ENCODE assay signal across 15 cellular contexts in the genomic region with DNA sequence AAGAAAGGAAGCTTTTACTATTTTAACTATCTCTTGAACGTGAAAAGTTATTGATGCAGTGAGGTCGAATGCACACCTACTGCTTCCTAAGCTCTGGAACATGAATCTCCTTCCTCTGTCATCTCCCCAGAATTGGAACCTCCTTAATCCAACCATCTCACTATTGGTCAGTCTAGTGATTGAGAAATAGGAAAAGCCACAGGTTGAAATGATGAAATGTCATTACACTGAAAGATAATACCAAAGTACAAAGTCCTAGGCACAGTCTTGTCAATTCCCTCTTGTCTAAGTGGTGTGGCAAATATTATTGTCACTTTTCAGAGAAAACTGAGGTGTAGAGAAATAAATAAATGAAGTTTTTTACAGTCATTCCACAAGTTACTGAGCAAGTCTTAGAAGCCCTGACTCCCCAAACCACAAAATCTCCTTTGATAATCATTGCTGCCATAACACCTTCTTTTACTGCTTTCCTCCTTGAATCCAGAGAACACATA. TPM values are rescaled to one million over a fixed set of nuclear protein-coding genes. Genes with fewer than 3 reads are reported as not detected.
DNase-seq lines count a peak whose midpoint lies in the region; ATAC-seq and TF ChIP-seq lines count a peak whose summit lies in the region.
"Had no signal": no experiment of that assay in that cellular context is flagged by ENCODE, and none has a peak within 500 bp of the region (broad histone marks: within the 10 kb centered on the region; RNA-seq: fewer than 3 reads in every experiment).

No MANE protein-coding gene starts in this region.

- CTCF ChIA-PET in CD8-positive, alpha-beta memory T cell (lab: Charles Lee), result no interaction called here

- no peaks in the 10 kb centered on the region for H3K27me3 Mint-ChIP-seq in activated T-cell treated with anti-CD3 and anti-CD28 coated beads, Interleukin-2, amount 50 U/mL, for 24 hours
- H3K27me3 Mint-ChIP-seq in CD8-positive, alpha-beta memory T cell, result peaks cover 0 to 1% of the 10 kb centered on the region in 2 donors
- H3K27me3 Mint-ChIP-seq: activated naive CD8-positive, alpha-beta T cell had no signal

- peak overlapping the region; percentile 56 for H3K27ac ChIP-seq in suprapubic skin
- no peak overlapping the region for H3K27ac ChIP-seq in CD8-positive, alpha-beta memory T cell (ENCODE audit: low read depth, low read length)

- H3K27me3 ChIP-seq in adipocyte (replicated peaks; ENCODE audit: control insufficient read depth, insufficient read depth, low read length) (no peaks in the 10 kb centered on the region), suprapubic skin (no peaks in the 10 kb centered on the region)
- H3K27me3 ChIP-seq in CD8-positive, alpha-beta memory T cell (ENCODE audit: insufficient read depth, low read length, poor library complexity, severe bottlenecking), result no peaks in the 10 kb centered on the region
- H3K27me3 ChIP-seq: esophagus squamous epithelium had no signal

- 67% methylated on average over 2 of the region's 2 CpGs for WGBS in suprapubic skin

- peaks cover 9% of the 10 kb centered on the region for H3K4me1 Mint-ChIP-seq in activated T-cell treated with anti-CD3 and anti-CD28 coated beads, Interleukin-2, amount 50 U/mL, for 24 hours (ENCODE audit: low read depth)
- peaks cover 0 to 26% (median 4%) of the 10 kb centered on the region in 3 donors for H3K4me1 Mint-ChIP-seq in CD8-positive, alpha-beta memory T cell

- ATAC-seq in mucosa of descending colon (peak; percentile 68), GM19455 (IDR thresholded peaks at IDR 0.05; ENCODE audit: unreplicated experiment) (no peak)

- TF ChIP-seq POLR2A in suprapubic skin (IDR thresholded peaks at IDR 0.05), result no peak

- no peak for DNase-seq in activated T-cell treated with anti-CD3 and anti-CD28 coated beads, Interleukin-2, amount 50 U/mL, for 24 hours
- no peak for DNase-seq in activated T-cell treated with anti-CD3 and anti-CD28 coated beads for 4 hours
- peak; percentile 41 for DNase-seq in adipocyte (ENCODE audit: low read depth)
- DNase-seq in mucosa of descending colon, result no peak
- no peak for DNase-seq in suprapubic skin (ENCODE audit: low spot score in 2 of 2)
- no peak for DNase-seq in CD8-positive, alpha-beta memory T cell
- no peak for DNase-seq in SHP77 (lab: John Stamatoyannopoulos, UW)
- DNase-seq: activated CD8-positive, alpha-beta memory T cell treated with anti-CD3 and anti-CD28 coated beads for 24 hours; esophagus squamous epithelium; T1000 had no signal

- H3K9me3 ChIP-seq in adipocyte (ENCODE audit: control insufficient read depth, low read length) (no peaks in the 10 kb centered on the region), mucosa of descending colon (peaks cover 7% of the 10 kb centered on the region), suprapubic skin (no peaks in the 10 kb centered on the region)
- H3K9me3 ChIP-seq in CD8-positive, alpha-beta memory T cell (ENCODE audit: low read length), result no peaks in the 10 kb centered on the region

- H3K27ac Mint-ChIP-seq in activated T-cell treated with anti-CD3 and anti-CD28 coated beads, Interleukin-2, amount 50 U/mL, for 24 hours, result peak overlapping the region; percentile 8
- peak overlapping the region in 2 of 8 donors; percentile 0 to 52 for H3K27ac Mint-ChIP-seq in CD8-positive, alpha-beta memory T cell
- H3K27ac Mint-ChIP-seq: activated naive CD8-positive, alpha-beta T cell had no signal

- H3K4me3 Mint-ChIP-seq in activated T-cell treated with anti-CD3 and anti-CD28 coated beads, Interleukin-2, amount 50 U/mL, for 24 hours, result no peak overlapping the region
- no peak overlapping the region for H3K4me3 Mint-ChIP-seq in CD8-positive, alpha-beta memory T cell
- H3K4me3 Mint-ChIP-seq: activated naive CD8-positive, alpha-beta T cell had no signal

- intact Hi-C loops in mucosa of descending colon (cut with DNase I, micrococcal nuclease), result loop anchor here in 1 of 2 donors (10.0 kb wide), 1 partner anchor 52 kb away; no protein-coding TSS in a partner anchor

- no peak overlapping the region for H3K4me3 ChIP-seq in adipocyte (ENCODE audit: low read length)
- H3K4me3 ChIP-seq in mucosa of descending colon, result no peak overlapping the region
- no peak overlapping the region for H3K4me3 ChIP-seq in suprapubic skin
- no peak overlapping the region for H3K4me3 ChIP-seq in CD8-positive, alpha-beta memory T cell (ENCODE audit: low read length)
- H3K4me3 ChIP-seq: esophagus squamous epithelium, skin epidermis had no signal

- no peaks in the 10 kb centered on the region for H3K9me3 Mint-ChIP-seq in activated T-cell treated with anti-CD3 and anti-CD28 coated beads, Interleukin-2, amount 50 U/mL, for 24 hours
- peaks cover 0 to 2% (median 0%) of the 10 kb centered on the region in 5 donors for H3K9me3 Mint-ChIP-seq in CD8-positive, alpha-beta memory T cell

- peaks cover 53% of the 10 kb centered on the region for H3K4me1 ChIP-seq in adipocyte (ENCODE audit: control insufficient read depth, insufficient read depth, low read length)
- peaks cover 49% of the 10 kb centered on the region for H3K4me1 ChIP-seq in mucosa of descending colon (ENCODE audit: low read depth)
- peaks cover 68% of the 10 kb centered on the region for H3K4me1 ChIP-seq in suprapubic skin
- H3K4me1 ChIP-seq in CD8-positive, alpha-beta memory T cell (ENCODE audit: insufficient read depth, low read length), result no peaks in the 10 kb centered on the region

- POLR2A ChIA-PET in CD8-positive, alpha-beta memory T cell (lab: Charles Lee), result no interaction called here

- no peak for TF ChIP-seq EP300 in suprapubic skin (IDR thresholded peaks at IDR 0.05)

- TF ChIP-seq CTCF in mucosa of descending colon (IDR thresholded peaks at IDR 0.05) (no peak), suprapubic skin (IDR thresholded peaks at IDR 0.05) (no peak)

- H3K36me3 ChIP-seq in adipocyte (ENCODE audit: control insufficient read depth, insufficient read depth, low read length, severe bottlenecking) (peaks cover 34% of the 10 kb centered on the region), mucosa of descending colon (ENCODE audit: low read depth) (no peaks in the 10 kb centered on the region), suprapubic skin (peaks cover 35% of the 10 kb centered on the region)
- no peaks in the 10 kb centered on the region for H3K36me3 ChIP-seq in CD8-positive, alpha-beta memory T cell (ENCODE audit: insufficient read depth, low read length)

- peaks cover 13% of the 10 kb centered on the region for H3K36me3 Mint-ChIP-seq in activated T-cell treated with anti-CD3 and anti-CD28 coated beads, Interleukin-2, amount 50 U/mL, for 24 hours (ENCODE audit: low read depth)
- peaks cover 0 to 26% (median 8%) of the 10 kb centered on the region in 3 donors for H3K36me3 Mint-ChIP-seq in CD8-positive, alpha-beta memory T cell

- peak overlapping the region; percentile 85 for H3K9ac ChIP-seq in adipocyte (ENCODE audit: low read length)

RNA-seq across cellular contexts. Expression of gene HIGD1C, which starts 19.5 kb away (rescaled TPM):
- total RNA-seq in mucosa of descending colon, result not detected
- total RNA-seq in suprapubic skin, result not detected
- not detected for total RNA-seq in CD8-positive, alpha-beta memory T cell
- polyA plus RNA-seq in CD8-positive, alpha-beta memory T cell, result not detected
- total RNA-seq: esophagus squamous epithelium, M059J, RPMI7951 had no signal
